ENCODE assay signal across 8 cellular contexts in genomic region chr17:13931752-13932477, GRCh38.
DNase-seq lines count a peak whose midpoint lies in the region; ATAC-seq, FAIRE-seq and TF ChIP-seq lines count a peak whose summit lies in the region.

No MANE protein-coding gene starts in this region.

- H4K8ac ChIP-seq in IMR-90 (ENCODE audit: low read depth in 2 of 2, low read length in 2 of 2): no peak overlapping the region

- dilution Hi-C loops in IMR-90 (cut with HindIII; ENCODE audit: low sequenced_read_pairs, unreplicated experiment): no loop called here

- H3K4ac ChIP-seq in IMR-90 (ENCODE audit: low read depth, low read length): no peak overlapping the region

- ATAC-seq in IMR-90 (ENCODE audit: low read depth) (no peak), left ventricle myocardium superior (peak; percentile 96), HG03045 (IDR thresholded peaks at IDR 0.05; ENCODE audit: unreplicated experiment) (no peak)

- peak; percentile 3 for DNase-seq in IMR-90
- DNase-seq in left ventricle myocardium superior: peak; percentile 74
- peak; percentile 85 for DNase-seq in spleen
- DNase-seq in HUDEP-2 (lab: John Stamatoyannopoulos, UW; ENCODE audit: unreplicated experiment in 76 of 76): no peak
- no peak for DNase-seq in D721Med (ENCODE audit: insufficient read length, low spot score)
- DNase-seq in effector memory CD4-positive, alpha-beta T cell: no peak

- no peak overlapping the region for H2BK120ac ChIP-seq in IMR-90 (ENCODE audit: low read depth, low read length)

- H3K36me3 ChIP-seq in IMR-90 (ENCODE audit: control insufficient read depth, insufficient read depth, low read length) (no peaks in the 10 kb centered on the region), spleen (no peaks in the 10 kb centered on the region)
- no peaks in the 10 kb centered on the region for H3K36me3 ChIP-seq in effector memory CD4-positive, alpha-beta T cell (ENCODE audit: control insufficient read depth, insufficient read depth, low read length)

- H3K4me3 ChIP-seq in IMR-90 (ENCODE audit: insufficient read depth, low read depth, low read length): no peak overlapping the region
- no peak overlapping the region for H3K4me3 ChIP-seq in spleen
- H3K4me3 ChIP-seq in effector memory CD4-positive, alpha-beta T cell (ENCODE audit: insufficient read depth, low read depth, low read length, poor library complexity, severe bottlenecking): no peak overlapping the region

- H3K9me3 ChIP-seq in IMR-90 (ENCODE audit: control insufficient read depth, insufficient read depth, low read length) (no peaks in the 10 kb centered on the region), spleen (no peaks in the 10 kb centered on the region)
- H3K9me3 ChIP-seq in effector memory CD4-positive, alpha-beta T cell (ENCODE audit: control insufficient read depth, low read length): no peaks in the 10 kb centered on the region

- H4K20me1 ChIP-seq in IMR-90 (ENCODE audit: insufficient read depth, low read length): no peaks in the 10 kb centered on the region

- WGBS in IMR-90 (ENCODE audit: extremely low coverage in 2 of 2, insufficient read length in 1 of 2), 2 experiments: no CpG with 5 or more reads among the region's 4 CpGs
- WGBS in spleen, 5 donors: 26 to 40% (median 30%) methylated on average over 3 to 4 of the region's 4 CpGs

- H3K4me1 ChIP-seq in IMR-90 (ENCODE audit: control insufficient read depth, insufficient read depth, low read length) (no peaks in the 10 kb centered on the region), spleen (peaks cover 0 to 30% (median 18%) of the 10 kb centered on the region in 6 donors)
- no peaks in the 10 kb centered on the region for H3K4me1 ChIP-seq in effector memory CD4-positive, alpha-beta T cell (ENCODE audit: control insufficient read depth, insufficient read depth, low read length, poor library complexity, severe bottlenecking)

- no peak overlapping the region for H3K14ac ChIP-seq in IMR-90 (replicated peaks; ENCODE audit: low read depth, low read length)

- no peaks in the 10 kb centered on the region for H3K9me1 ChIP-seq in IMR-90 (ENCODE audit: insufficient read depth, low read length)

- no peak overlapping the region for H2AK5ac ChIP-seq in IMR-90 (ENCODE audit: low read depth, low read length)

- no peak overlapping the region for H2BK20ac ChIP-seq in IMR-90 (ENCODE audit: low read depth, low read length)

- no peak overlapping the region for H2BK15ac ChIP-seq in IMR-90 (ENCODE audit: low read depth, low read length)

- no peak overlapping the region for H3K18ac ChIP-seq in IMR-90 (ENCODE audit: low read depth, low read length)

- H3K79me1 ChIP-seq in IMR-90 (ENCODE audit: low read depth in 1 of 2, low read length in 2 of 2): no peaks in the 10 kb centered on the region

- H3K27me3 ChIP-seq in IMR-90 (ENCODE audit: control insufficient read depth, insufficient read depth, low read length): no peaks in the 10 kb centered on the region
- no peaks in the 10 kb centered on the region for H3K27me3 ChIP-seq in spleen (replicated peaks in 1 of 7)
- H3K27me3 ChIP-seq in effector memory CD4-positive, alpha-beta T cell (replicated peaks; ENCODE audit: control insufficient read depth, insufficient read depth, low read length, poor library complexity, severe bottlenecking): no peaks in the 10 kb centered on the region

- no peak overlapping the region for H2AFZ ChIP-seq in IMR-90 (replicated peaks; ENCODE audit: low read length, poor library complexity)

- in situ Hi-C loops in IMR-90 (cut with MboI; ENCODE audit: low sequenced_read_pairs): no loop called here

- no peak overlapping the region for H3K4me2 ChIP-seq in IMR-90 (ENCODE audit: low read depth, low read length)

- no peak for TF ChIP-seq RAD21 in IMR-90 (IDR thresholded peaks at IDR 0.05; ENCODE audit: low read length)

- H3K27ac ChIP-seq in IMR-90 (ENCODE audit: insufficient read depth, low read length) (no peak overlapping the region), VCaP (peak overlapping the region; percentile 36; the same call in 1 of the 2 replicates), spleen (peak overlapping the region in 7 of 8 donors; percentile 64 to 84 (median 69))
- H3K27ac ChIP-seq in effector memory CD4-positive, alpha-beta T cell (ENCODE audit: insufficient read depth, low read length, poor library complexity, severe bottlenecking): no peak overlapping the region

- no peak overlapping the region for H2AK9ac ChIP-seq in IMR-90 (replicated peaks; ENCODE audit: low read depth, low read length, poor library complexity)

- H3K56ac ChIP-seq in IMR-90 (ENCODE audit: extremely low read depth, insufficient read depth, low read length): no peak overlapping the region

- no peak for TF ChIP-seq CTCF in IMR-90 (conservative IDR thresholded peaks at IDR 0.05; ENCODE audit: low read depth, low read length)
- no peak for TF ChIP-seq CTCF in VCaP (conservative IDR thresholded peaks at IDR 0.05)
- no peak for TF ChIP-seq CTCF in spleen (IDR thresholded peaks at IDR 0.05 in 8 of 11, conservative IDR thresholded peaks at IDR 0.05 in 3 of 11)
- TF ChIP-seq CTCF in D721Med (IDR thresholded peaks at IDR 0.05; ENCODE audit: insufficient read depth, missing control alignments): no peak

- no peak overlapping the region for H3K9ac ChIP-seq in IMR-90 (ENCODE audit: low read depth, low read length)

- POLR2A ChIA-PET in IMR-90 (lab: Charles Lee; ENCODE audit: unreplicated experiment): no interaction called here

- no peak overlapping the region for H4K91ac ChIP-seq in IMR-90 (ENCODE audit: insufficient read depth, low read depth, low read length)

- H2BK5ac ChIP-seq in IMR-90 (ENCODE audit: low read depth, low read length, poor library complexity, severe bottlenecking): no peak overlapping the region

- CTCF ChIA-PET in IMR-90 (lab: Yijun Ruan, JAX): no interaction called here

- no peak overlapping the region for H4K5ac ChIP-seq in IMR-90 (ENCODE audit: low read depth, low read length)

- no peak for FAIRE-seq in D721Med (lab: Jason Lieb, UNC)

- intact Hi-C loops in IMR-90 (cut with micrococcal nuclease) (no loop called here), left ventricle myocardium superior (cut with micrococcal nuclease) (no loop called here), spleen (cut with DNase I; ENCODE audit: low total_unique reads) (no loop called here)

- no TSS peak for BruUV-seq in IMR-90 (replicated peaks; lab: Mats Ljungman, UMichigan)

- no peak overlapping the region for H3K23ac ChIP-seq in IMR-90 (ENCODE audit: low read depth, low read length)

- TF ChIP-seq POLR2A in IMR-90 (IDR thresholded peaks at IDR 0.05; ENCODE audit: low read depth, low read length): no peak
- no peak for TF ChIP-seq POLR2A in spleen (IDR thresholded peaks at IDR 0.05)

TF ChIP-seq in IMR-90, 13 proteins besides CTCF, POLR2A, EP300 and RAD21:
- TF ChIP-seq RCOR1 (IDR thresholded peaks at IDR 0.05; ENCODE audit: insufficient replicate concordance, low read length) (no peak), FOS (IDR thresholded peaks at IDR 0.05; ENCODE audit: low read depth, low read length) (no peak), BHLHE40 (IDR thresholded peaks at IDR 0.05; ENCODE audit: low read depth, low read length) (no peak), RFX5 (IDR thresholded peaks at IDR 0.05; ENCODE audit: low read depth, low read length) (no peak), MAZ (IDR thresholded peaks at IDR 0.05; ENCODE audit: borderline replicate concordance, low read depth, low read length) (no peak), NFE2L2 (IDR thresholded peaks at IDR 0.05; ENCODE audit: low read depth, low read length) (no peak), MXI1 (IDR thresholded peaks at IDR 0.05; ENCODE audit: borderline replicate concordance, low read depth, low read length) (no peak), CEBPB (IDR thresholded peaks at IDR 0.05; ENCODE audit: low read depth, low read length) (no peak), ELK1 (IDR thresholded peaks at IDR 0.05; ENCODE audit: borderline replicate concordance, low read depth, low read length) (no peak), USF2 (IDR thresholded peaks at IDR 0.05; ENCODE audit: low read depth, low read length) (no peak), CHD1 (IDR thresholded peaks at IDR 0.05; ENCODE audit: low read depth, low read length) (no peak), MAFK (IDR thresholded peaks at IDR 0.05; ENCODE audit: low read depth, low read length) (no peak), SMC3 (IDR thresholded peaks at IDR 0.05; ENCODE audit: low read depth, low read length) (no peak)

Comparison
In these comparisons a context has a peak if more than half of its experiments do, and no peak if none do; other contexts are left out.
1. DNase-seq: peak in IMR-90 (single experiment), left ventricle myocardium superior (single experiment) and spleen (single experiment); none in HUDEP-2 (0 of 76), D721Med (single experiment) and effector memory CD4-positive, alpha-beta T cell (0 of 3).
2. H3K27ac ChIP-seq: peak in VCaP (single experiment) and spleen (7 of 8); none in IMR-90 (single experiment) and effector memory CD4-positive, alpha-beta T cell (single experiment).